ENCODE assay signal across 17 cellular contexts in the genomic region with DNA sequence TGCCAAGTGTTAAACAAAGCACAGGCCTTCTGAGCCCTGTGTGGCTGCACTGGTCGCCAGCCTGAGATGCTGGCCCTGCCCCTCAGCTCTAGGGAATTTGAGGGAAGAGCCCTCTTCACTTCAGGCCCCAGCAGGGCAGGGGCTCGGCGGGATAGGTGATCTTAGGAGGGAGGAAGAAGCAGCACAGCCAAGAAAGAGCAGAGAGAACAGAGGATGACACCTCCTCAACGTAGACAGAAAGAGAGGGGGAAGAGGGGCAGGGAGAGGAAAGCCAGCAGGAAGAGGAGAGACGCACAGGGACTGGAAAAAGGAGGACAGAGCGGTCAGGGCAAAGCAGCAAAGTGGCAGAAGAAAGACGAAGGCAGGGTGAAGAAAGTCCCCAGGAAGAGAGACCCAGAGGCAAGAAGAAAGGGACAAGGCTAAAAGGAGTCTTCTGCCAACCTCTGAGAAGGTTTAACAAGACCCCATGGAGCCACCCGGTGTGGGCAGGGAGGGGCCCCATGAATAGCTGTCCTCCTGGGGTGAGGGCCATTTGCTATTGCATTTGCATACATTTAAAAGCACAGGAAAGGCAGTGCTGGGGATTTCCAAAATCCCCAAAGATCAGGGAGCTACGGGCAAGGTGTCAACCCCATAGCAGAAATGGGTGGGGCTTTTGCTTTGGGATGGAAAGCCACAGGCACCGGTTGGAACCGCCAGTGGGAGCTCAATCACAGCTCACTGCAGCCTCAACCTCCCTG. TPM values are rescaled to one million over a fixed set of nuclear protein-coding genes. Genes with fewer than 3 reads are reported as not detected.
DNase-seq lines count a peak whose midpoint lies in the region; ATAC-seq and TF ChIP-seq lines count a peak whose summit lies in the region.
"Had no signal": no experiment of that assay in that cellular context is flagged by ENCODE, and none has a peak within 500 bp of the region (broad histone marks: within the 10 kb centered on the region; RNA-seq: fewer than 3 reads in every experiment).

No MANE protein-coding gene starts in this region.

- 40% methylated on average over 11 of the region's 11 CpGs for WGBS in smooth muscle cell (ENCODE audit: low lambda C conversion rate)
- WGBS in thyroid gland, 2 donors: 44 to 56% methylated on average over 10 of the region's 11 CpGs

- peaks cover 35% of the 10 kb centered on the region for H3F3A ChIP-seq in smooth muscle cell (ENCODE audit: low read depth)

- CTCF ChIA-PET in HEK293T (lab: Yijun Ruan, JAX): interaction anchor here (0.6 kb wide), 1 partner anchor 139 kb away, joined by 3 read pairs; no protein-coding TSS in a partner anchor

- DNase-seq in H7 (peak; percentile 77), ascending aorta (ENCODE audit: low spot score in 2 of 2) (no peak), iPS-NIHi11 (ENCODE audit: low spot score) (peak; percentile 47), smooth muscle cell (lab: John Stamatoyannopoulos, UW; ENCODE audit: unreplicated experiment) (no peak), HEK293T (ENCODE audit: extremely low spot score) (no peak), thyroid gland (no peak)
- DNase-seq: activated T-cell treated with anti-CD3 and anti-CD28 coated beads for 4 hours, colonic mucosa, DND-41, NCI-H2029 treated with DMSO at 0.1 percent for 48 hours, NCI-H774, ovary, testis had no signal

- no peak for TF ChIP-seq CTCF in ascending aorta (IDR thresholded peaks at IDR 0.05)
- no peak for TF ChIP-seq CTCF in smooth muscle cell (IDR thresholded peaks at IDR 0.05; ENCODE audit: borderline replicate concordance, insufficient read depth, poor library complexity, severe bottlenecking)
- no peak for TF ChIP-seq CTCF in thyroid gland (IDR thresholded peaks at IDR 0.05)

- peak overlapping the region; percentile 12 for H3K9ac ChIP-seq in smooth muscle cell (ENCODE audit: low read depth)

- H3K36me3 ChIP-seq in H7 (replicated peaks; ENCODE audit: control insufficient read depth, insufficient read depth, low read length): no peaks in the 10 kb centered on the region
- H3K36me3 ChIP-seq in ascending aorta: no peaks in the 10 kb centered on the region
- no peaks in the 10 kb centered on the region for H3K36me3 ChIP-seq in smooth muscle cell (ENCODE audit: low read depth)
- no peaks in the 10 kb centered on the region for H3K36me3 ChIP-seq in thyroid gland
- H3K36me3 ChIP-seq: colonic mucosa, esophagus muscularis mucosa, ovary had no signal

- H3K9me3 ChIP-seq in ascending aorta: no peaks in the 10 kb centered on the region
- H3K9me3 ChIP-seq in smooth muscle cell (replicated peaks; ENCODE audit: low read depth): no peaks in the 10 kb centered on the region
- H3K9me3 ChIP-seq in thyroid gland: no peaks in the 10 kb centered on the region
- H3K9me3 ChIP-seq: colonic mucosa, esophagus muscularis mucosa, ovary, testis had no signal

- TF ChIP-seq POLR2A in thyroid gland (IDR thresholded peaks at IDR 0.05): no peak

- peak overlapping the region; percentile 37 to 48 for H3K27ac ChIP-seq in ascending aorta
- peak overlapping the region; percentile 99 for H3K27ac ChIP-seq in smooth muscle cell (ENCODE audit: low read depth)
- H3K27ac ChIP-seq in thyroid gland: no peak overlapping the region
- H3K27ac ChIP-seq: colonic mucosa, ovary had no signal

- H3K4me1 ChIP-seq in ascending aorta (peaks cover 18 to 67% of the 10 kb centered on the region in 2 donors), smooth muscle cell (ENCODE audit: low read depth) (peaks cover 7% of the 10 kb centered on the region), thyroid gland (peaks cover 22 to 30% of the 10 kb centered on the region in 2 donors)
- H3K4me1 ChIP-seq: colonic mucosa had no signal

- POLR2A ChIA-PET in HEK293T (lab: Yijun Ruan, JAX): no interaction called here

- H2AFZ ChIP-seq in smooth muscle cell (ENCODE audit: low read depth): no peak overlapping the region

- no peak overlapping the region for H3K4me3 ChIP-seq in H7 (ENCODE audit: insufficient read depth, low read depth, low read length)
- no peak overlapping the region for H3K4me3 ChIP-seq in ascending aorta
- no peak overlapping the region for H3K4me3 ChIP-seq in smooth muscle cell
- no peak overlapping the region for H3K4me3 ChIP-seq in thyroid gland (replicated peaks in 1 of 3)
- H3K4me3 ChIP-seq: colonic mucosa, esophagus muscularis mucosa, ovary, testis had no signal

- ATAC-seq in HG03521 (IDR thresholded peaks at IDR 0.05; ENCODE audit: unreplicated experiment) (no peak), GM19397 (IDR thresholded peaks at IDR 0.05; ENCODE audit: unreplicated experiment) (no peak)

- peaks cover 72% of the 10 kb centered on the region for H3K79me2 ChIP-seq in smooth muscle cell (ENCODE audit: low read depth)

- intact Hi-C loops in ascending aorta (cut with DNase I) (no loop called here), thyroid gland (cut with DNase I) (no loop called here)

- peaks cover 26% of the 10 kb centered on the region for H4K20me1 ChIP-seq in smooth muscle cell (ENCODE audit: low read depth)

- H3K4me2 ChIP-seq in smooth muscle cell: peak overlapping the region; percentile 28

- H3K27me3 ChIP-seq in H7 (ENCODE audit: control insufficient read depth, insufficient read depth, low read length) (no peaks in the 10 kb centered on the region), ascending aorta (no peaks in the 10 kb centered on the region), smooth muscle cell (ENCODE audit: low read depth) (no peaks in the 10 kb centered on the region), thyroid gland (no peaks in the 10 kb centered on the region)
- H3K27me3 ChIP-seq: colonic mucosa, ovary, testis had no signal

TF ChIP-seq in HEK293T, 16 proteins besides CTCF, POLR2A, EP300 and RAD21:
- TF ChIP-seq TARDBP (IDR thresholded peaks at IDR 0.05) (no peak), HDGF (IDR thresholded peaks at IDR 0.05; ENCODE audit: borderline replicate concordance) (no peak), FOXA1 (IDR thresholded peaks at IDR 0.05) (no peak), L3MBTL2 (conservative IDR thresholded peaks at IDR 0.05) (no peak), LEF1 (IDR thresholded peaks at IDR 0.05; ENCODE audit: borderline replicate concordance) (no peak), ZNF384 (IDR thresholded peaks at IDR 0.05) (no peak), FOXM1 (IDR thresholded peaks at IDR 0.05; ENCODE audit: borderline replicate concordance) (no peak)
- TF ChIP-seq, protein P1, sequence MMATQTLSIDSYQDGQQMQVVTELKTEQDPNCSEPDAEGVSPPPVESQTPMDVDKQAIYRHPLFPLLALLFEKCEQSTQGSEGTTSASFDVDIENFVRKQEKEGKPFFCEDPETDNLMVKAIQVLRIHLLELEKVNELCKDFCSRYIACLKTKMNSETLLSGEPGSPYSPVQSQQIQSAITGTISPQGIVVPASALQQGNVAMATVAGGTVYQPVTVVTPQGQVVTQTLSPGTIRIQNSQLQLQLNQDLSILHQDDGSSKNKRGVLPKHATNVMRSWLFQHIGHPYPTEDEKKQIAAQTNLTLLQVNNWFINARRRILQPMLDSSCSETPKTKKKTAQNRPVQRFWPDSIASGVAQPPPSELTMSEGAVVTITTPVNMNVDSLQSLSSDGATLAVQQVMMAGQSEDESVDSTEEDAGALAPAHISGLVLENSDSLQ (IDR thresholded peaks at IDR 0.05): no peak

RNA-seq across cellular contexts. Expression of gene CMKLR1, which starts 22.8 kb away (rescaled TPM):
- 0.92 and 1.8 TPM in 2 replicates for total RNA-seq in H7 (2014; rRNA removed; shearing (Covaris generic))
- 45.3 TPM for total RNA-seq in ascending aorta
- total RNA-seq in smooth muscle cell: 294 and 312 TPM in 2 replicates
- 111 and 179 TPM in 2 replicates for polyA plus RNA-seq in smooth muscle cell
- 10 to 100 TPM in 2 of 4 donors, 1 to 10 TPM in 2; 6.3 to 15.8 (median 12.2) TPM for total RNA-seq in thyroid gland
- total RNA-seq: T-helper 2 cell treated with Interferon-gamma antibody and Interleukin-4, amounts not matched to agents 100 ng/mL and 5 ng/mL, for 36 hours had no signal

Comparison
In these comparisons a context has a peak if more than half of its experiments do, and no peak if none do; other contexts are left out.
1. DNase-seq: peak in H7 (single experiment) and iPS-NIHi11 (single experiment); none in ascending aorta (0 of 2), smooth muscle cell (single experiment), HEK293T (single experiment) and thyroid gland (0 of 2).
2. H3K27ac ChIP-seq: peak in ascending aorta (2 of 2) and smooth muscle cell (single experiment); none in thyroid gland (0 of 3).